In the genomic region with DNA sequence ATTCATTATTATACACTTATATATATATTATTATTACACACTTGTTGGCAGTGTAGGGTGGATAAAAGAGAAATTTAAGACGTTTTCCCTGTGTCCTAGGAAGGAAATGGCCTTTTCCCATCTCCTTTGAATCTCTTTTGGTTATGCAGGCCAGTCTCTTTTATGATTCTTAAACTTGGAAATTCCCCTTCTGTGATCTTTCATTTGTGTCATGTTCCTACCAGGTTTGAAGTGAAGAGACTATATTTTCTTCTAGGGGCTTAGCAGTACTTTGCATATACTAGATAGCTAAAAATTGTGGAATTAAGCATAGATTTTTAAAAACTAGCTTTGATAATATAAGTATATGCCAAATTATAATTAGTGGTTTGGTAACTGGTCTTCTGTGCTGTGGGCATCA, we compare ENCODE assay signal across 1 cellular context.
TF ChIP-seq lines count a peak whose summit lies in the region.

No MANE protein-coding gene starts in this region.

TF ChIP-seq in WTC11, 78 proteins besides CTCF, POLR2A, EP300 and RAD21 (continued from another document):
- TF ChIP-seq ZBTB21 (CRISPR knock-in tag; IDR thresholded peaks at IDR 0.05; ENCODE audit: borderline replicate concordance) (no peak), SP1 (CRISPR knock-in tag; conservative IDR thresholded peaks at IDR 0.05) (no peak), ZNF423 (CRISPR knock-in tag; IDR thresholded peaks at IDR 0.05) (no peak), MXD4 (CRISPR knock-in tag; IDR thresholded peaks at IDR 0.05; ENCODE audit: borderline replicate concordance) (no peak)
